8 cellular contexts compared by ENCODE assay signal in the genomic region with DNA sequence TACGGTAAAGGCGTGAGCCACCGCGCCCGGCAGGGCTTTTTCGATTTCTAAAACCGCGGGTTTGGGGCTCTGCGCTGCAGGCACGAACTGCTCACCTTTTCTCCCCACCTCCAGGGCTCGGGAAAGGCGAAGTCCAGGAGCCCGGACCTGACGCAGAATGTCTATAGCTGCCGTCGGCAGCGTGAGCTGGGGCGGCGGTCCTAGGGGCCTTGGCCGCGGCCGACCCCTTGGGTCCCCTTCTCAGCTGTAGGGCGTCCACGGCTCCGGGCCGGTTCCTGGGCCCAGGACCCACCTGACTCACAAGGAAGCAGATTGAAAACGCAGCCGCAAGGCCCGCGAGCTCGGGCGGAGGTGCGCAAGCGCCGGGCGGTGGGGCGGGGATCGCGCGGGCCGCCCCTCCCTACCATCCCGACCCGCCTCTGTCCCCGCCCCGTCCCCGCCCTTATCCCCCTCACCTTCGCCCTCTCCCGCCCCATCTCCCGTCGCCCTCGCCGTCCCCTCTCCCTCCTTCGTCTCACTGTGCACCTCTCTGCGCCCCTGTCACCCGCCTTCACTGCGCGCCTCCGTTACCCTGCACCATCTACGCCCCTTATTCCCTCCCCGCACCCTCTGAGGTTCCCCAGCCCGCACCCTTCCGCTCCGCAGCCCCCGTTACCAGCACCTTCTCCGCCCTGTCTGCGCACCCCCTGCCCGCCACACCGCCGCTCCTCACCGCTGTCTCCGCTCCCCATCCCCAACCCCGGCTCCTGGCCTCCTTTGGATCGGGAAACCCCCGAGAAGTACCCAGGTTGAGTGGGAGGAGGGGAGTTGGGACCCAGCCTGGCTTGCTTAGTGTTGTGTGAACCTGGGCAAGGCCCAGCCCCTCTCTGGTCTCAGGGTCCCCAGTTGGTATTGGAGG. TPM values are rescaled to one million over a fixed set of nuclear protein-coding genes. Genes with fewer than 3 reads are reported as not detected.
DNase-seq lines count a peak whose midpoint lies in the region; ATAC-seq and TF ChIP-seq lines count a peak whose summit lies in the region.

A gene with protein sequence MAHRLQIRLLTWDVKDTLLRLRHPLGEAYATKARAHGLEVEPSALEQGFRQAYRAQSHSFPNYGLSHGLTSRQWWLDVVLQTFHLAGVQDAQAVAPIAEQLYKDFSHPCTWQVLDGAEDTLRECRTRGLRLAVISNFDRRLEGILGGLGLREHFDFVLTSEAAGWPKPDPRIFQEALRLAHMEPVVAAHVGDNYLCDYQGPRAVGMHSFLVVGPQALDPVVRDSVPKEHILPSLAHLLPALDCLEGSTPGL (minus strand): TSS at position 353 of the 898 bp plus-strand sequence. CDS start 2,632 bp downstream, outside the sequence.

- H3K27ac Mint-ChIP-seq in activated CD8-positive, alpha-beta T cell treated with anti-CD3 and anti-CD28 coated beads, Interleukin-2, amount 10 ng/mL, durations not matched to agents 7 days and 5 days: peak within 1 kb of the TSS; percentile 76

- 2 to 3% methylated on average over 53 to 74 of the region's 74 CpGs for WGBS in lung, 2 donors

- peaks cover 10% of the 10 kb centered on the region for H3K36me3 Mint-ChIP-seq in activated CD8-positive, alpha-beta T cell treated with anti-CD3 and anti-CD28 coated beads, Interleukin-2, amount 10 ng/mL, durations not matched to agents 7 days and 5 days (ENCODE audit: low read depth)

- no peak for TF ChIP-seq CTCF in lung (IDR thresholded peaks at IDR 0.05; ENCODE audit: control extremely low read depth, extremely low read depth)

- DNase-seq in AG20443 (ENCODE audit: low spot score) (peak; percentile 98), NCI-H748 (lab: John Stamatoyannopoulos, UW; ENCODE audit: unreplicated experiment) (peak; percentile 83), ecto neural progenitor cell (ENCODE audit: low spot score) (peak; percentile 88), lung (ENCODE audit: low spot score) (peak; percentile 80)
- peak; percentile 84 for DNase-seq in activated CD8-positive, alpha-beta T cell treated with anti-CD3 and anti-CD28 coated beads, Interleukin-2, amount 10 ng/mL, durations not matched to agents 7 days and 5 days
- peak; percentile 56 to 64 (median 59) for DNase-seq in stimulated activated CD4-positive, alpha-beta T cell treated with anti-CD3 and anti-CD28 coated beads, TNF-alpha, amount 100 ng/mL, for 4 hours (ENCODE audit: low read depth in 3 of 3)

- POLR2A ChIA-PET in activated CD8-positive, alpha-beta T cell treated with anti-CD3 and anti-CD28 coated beads, Interleukin-2, amount 10 ng/mL, durations not matched to agents 7 days and 5 days (lab: Charles Lee): interaction anchor here (0.7 to 1.1 kb wide), 5 partner anchors 26 to 202 kb away, joined by 3 to 4 read pairs (median 4); a partner anchor contains a TSS

- peak within 1 kb of the TSS; percentile 85 for H3K4me3 ChIP-seq in lung

- no peaks in the 10 kb centered on the region for H3K9me3 Mint-ChIP-seq in activated CD8-positive, alpha-beta T cell treated with anti-CD3 and anti-CD28 coated beads, Interleukin-2, amount 10 ng/mL, durations not matched to agents 7 days and 5 days (ENCODE audit: insufficient read depth)

- H3K36me3 ChIP-seq in lung (ENCODE audit: control insufficient read depth in 2 of 2, insufficient read depth in 2 of 2, low read length in 2 of 2): peaks cover 7 to 16% of the 10 kb centered on the region in 2 donors

- H3K4me1 Mint-ChIP-seq in activated CD8-positive, alpha-beta T cell treated with anti-CD3 and anti-CD28 coated beads, Interleukin-2, amount 10 ng/mL, durations not matched to agents 7 days and 5 days (ENCODE audit: low read depth): peaks cover 14% of the 10 kb centered on the region

- H3K27ac ChIP-seq in lung (ENCODE audit: low read depth in 1 of 2, low read length in 1 of 2): peak within 1 kb of the TSS; percentile 75 to 96

- CTCF ChIA-PET in activated CD8-positive, alpha-beta T cell treated with anti-CD3 and anti-CD28 coated beads, Interleukin-2, amount 10 ng/mL, durations not matched to agents 7 days and 5 days (lab: Charles Lee): interaction anchor here (0.8 to 1.0 kb wide), 2 partner anchors 24 to 102 kb away, joined by 4 to 8 read pairs; a partner anchor contains a TSS

- H3K4me1 ChIP-seq in lung (ENCODE audit: control insufficient read depth in 2 of 2, insufficient read depth in 2 of 2, low read length in 2 of 2): peaks cover 3 to 7% of the 10 kb centered on the region in 2 donors

- peak; percentile 83 for ATAC-seq in HG03432 (IDR thresholded peaks at IDR 0.05; ENCODE audit: unreplicated experiment)
- peak; percentile 94 for ATAC-seq in activated CD8-positive, alpha-beta T cell treated with anti-CD3 and anti-CD28 coated beads, Interleukin-2, amount 10 ng/mL, durations not matched to agents 7 days and 5 days
- ATAC-seq in lung (ENCODE audit: insufficient read depth, low FRiP score): peak; percentile 94

- no peaks in the 10 kb centered on the region for H3K27me3 Mint-ChIP-seq in activated CD8-positive, alpha-beta T cell treated with anti-CD3 and anti-CD28 coated beads, Interleukin-2, amount 10 ng/mL, durations not matched to agents 7 days and 5 days (ENCODE audit: low read depth)

- no peaks in the 10 kb centered on the region for H3K9me3 ChIP-seq in lung (ENCODE audit: control insufficient read depth in 2 of 2, insufficient read depth in 1 of 2, low read length in 1 of 2)

- peak within 1 kb of the TSS; percentile 83 for H3K4me3 Mint-ChIP-seq in activated CD8-positive, alpha-beta T cell treated with anti-CD3 and anti-CD28 coated beads, Interleukin-2, amount 10 ng/mL, durations not matched to agents 7 days and 5 days

- peak; percentile 70 for TF ChIP-seq POLR2A in GM19193 (IDR thresholded peaks at IDR 0.05; ENCODE audit: extremely low read depth, insufficient read depth, insufficient read length)

- no peaks in the 10 kb centered on the region for H3K27me3 ChIP-seq in lung (ENCODE audit: control insufficient read depth, insufficient read depth)

RNA-seq across cellular contexts. Expression of the gene that starts here (rescaled TPM):
- total RNA-seq in activated CD8-positive, alpha-beta T cell treated with anti-CD3 and anti-CD28 coated beads, Interleukin-2, amount 10 ng/mL, durations not matched to agents 7 days and 5 days: 10 to 100 TPM; 14.0 to 15.3 TPM
- 10 to 100 TPM; 17.0 to 20.9 TPM for total RNA-seq in lung
- polyA plus RNA-seq in lung: 10 to 100 TPM; 17.0 to 21.1 TPM

Comparison
In these comparisons a context has a peak if more than half of its experiments do, and no peak if none do; other contexts are left out.
1. Peak in every context shown above with its lines: DNase-seq, ATAC-seq, H3K4me3 ChIP-seq and H3K27ac ChIP-seq.